ENCODE assay signal across 34 cellular contexts in the genomic region with DNA sequence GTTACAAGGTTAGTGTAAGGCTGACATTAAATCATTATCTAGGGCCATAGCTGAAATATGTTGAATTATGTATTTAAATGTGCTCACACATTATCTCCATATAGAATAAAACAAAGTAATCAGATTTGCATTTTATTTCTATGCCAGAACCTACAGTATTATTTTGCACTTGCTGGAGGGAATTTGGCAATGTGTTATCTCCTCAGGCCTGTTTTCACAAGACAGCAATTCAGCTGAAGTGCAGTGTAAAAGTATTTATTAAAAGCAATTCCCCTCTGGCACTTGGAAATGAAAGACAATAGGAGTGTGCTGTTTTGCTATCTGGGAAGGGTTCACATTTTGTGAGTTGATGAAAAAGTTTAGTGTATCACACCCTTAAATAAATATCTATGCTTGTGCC.
"Had no signal": no experiment of that assay in that cellular context is flagged by ENCODE, and none has a peak within 500 bp of the region (broad histone marks: within the 10 kb centered on the region; RNA-seq: fewer than 3 reads in every experiment).

No MANE protein-coding gene starts in this region.

- H3K27ac Mint-ChIP-seq: activated B cell treated with CpG ODN at 0.5 μM for 24 hours; activated CD4-positive, alpha-beta memory T cell treated with anti-CD3 and anti-CD28 coated beads for 36 hours; activated CD4-positive, alpha-beta T cell treated with anti-CD3 and anti-CD28 coated beads, Interleukin-2, amount 10 ng/mL, durations not matched to agents 24 days and 14 days; activated CD8-positive, alpha-beta T cell treated with anti-CD3 and anti-CD28 coated beads for 36 hours; activated naive CD4-positive, alpha-beta T cell treated with anti-CD3 and anti-CD28 coated beads for 36 hours; activated naive CD4-positive, alpha-beta T cell treated with anti-CD3 and anti-CD28 coated beads, Interleukin-2, amount 50 U/mL, for 72 hours; activated naive CD8-positive, alpha-beta T cell treated with anti-CD3 and anti-CD28 coated beads for 36 hours; activated T-cell treated with anti-CD3 and anti-CD28 coated beads, Interleukin-2, amount 50 U/mL, for 72 hours; activated T-helper 1 cell treated with anti-CD3 and anti-CD28 coated beads, Interleukin-12 subunit alpha, Interleukin-12 subunit beta, Interleukin-2, Interleukin-4 antibody, amounts not matched to agents 30 ng/mL and 10 ng/mL and 1 ng/mL, durations not matched to agents 14 hours and 24 hours and 36 hours; activated T-helper 17 cell treated with anti-CD3 and anti-CD28 coated beads, Interleukin-2, amount 50 U/mL, for 72 hours; T-helper 1 cell treated with Interleukin-12 subunit alpha and Interleukin-12 subunit beta and Interleukin-4 antibody, amounts not matched to agents 30 μg/mL and 1 μg/mL, for 36 hours; T-helper 2 cell treated with Interferon-gamma antibody and Interleukin-4, amounts not matched to agents 5 μg/mL and 100 μg/mL, for 36 hours had no signal

- ATAC-seq: activated CD8-positive, alpha-beta T cell treated with anti-CD3 and anti-CD28 coated beads for 36 hours; activated naive CD4-positive, alpha-beta T cell treated with anti-CD3 and anti-CD28 coated beads, Interleukin-2, amount 50 U/mL, for 72 hours; activated T-cell treated with anti-CD3 and anti-CD28 coated beads, Interleukin-2, amount 50 U/mL, for 4 hours; activated T-cell treated with anti-CD3 and anti-CD28 coated beads, Interleukin-2, amount 50 U/mL, for 72 hours; activated T-helper 17 cell treated with anti-CD3 and anti-CD28 coated beads, Interleukin-2, amount 50 U/mL, for 72 hours; body of pancreas had no signal

- H3K4me3 ChIP-seq: adrenal gland, body of pancreas, breast epithelium had no signal

- H3K4me3 Mint-ChIP-seq: activated B cell treated with CpG ODN at 0.5 μM for 24 hours; activated CD4-positive, alpha-beta memory T cell treated with anti-CD3 and anti-CD28 coated beads for 36 hours; activated CD4-positive, alpha-beta T cell treated with anti-CD3 and anti-CD28 coated beads, Interleukin-2, amount 10 ng/mL, durations not matched to agents 24 days and 14 days; activated CD8-positive, alpha-beta T cell treated with anti-CD3 and anti-CD28 coated beads for 36 hours; activated naive CD4-positive, alpha-beta T cell treated with anti-CD3 and anti-CD28 coated beads for 36 hours; activated naive CD8-positive, alpha-beta T cell treated with anti-CD3 and anti-CD28 coated beads for 36 hours; activated T-cell treated with anti-CD3 and anti-CD28 coated beads, Interleukin-2, amount 50 U/mL, for 4 hours; activated T-cell treated with anti-CD3 and anti-CD28 coated beads, Interleukin-2, amount 50 U/mL, for 72 hours; activated T-helper 1 cell treated with anti-CD3 and anti-CD28 coated beads, Interleukin-12 subunit alpha, Interleukin-12 subunit beta, Interleukin-2, Interleukin-4 antibody, amounts not matched to agents 30 ng/mL and 10 ng/mL and 1 ng/mL, durations not matched to agents 14 hours and 24 hours and 36 hours; activated T-helper 17 cell treated with anti-CD3 and anti-CD28 coated beads, Interleukin-2, amount 50 U/mL, for 72 hours; T-helper 1 cell treated with Interleukin-12 subunit alpha and Interleukin-12 subunit beta and Interleukin-4 antibody, amounts not matched to agents 30 μg/mL and 1 μg/mL, for 36 hours; T-helper 2 cell treated with Interferon-gamma antibody and Interleukin-4, amounts not matched to agents 5 μg/mL and 100 μg/mL, for 36 hours had no signal

- H3K9me3 ChIP-seq: adrenal gland, body of pancreas, breast epithelium had no signal

- H3K27me3 ChIP-seq: adrenal gland, body of pancreas, brain microvascular endothelial cell, breast epithelium had no signal

- H3K4me1 Mint-ChIP-seq: activated B cell treated with CpG ODN at 0.5 μM for 24 hours; activated CD4-positive, alpha-beta T cell treated with anti-CD3 and anti-CD28 coated beads, Interleukin-2, amount 10 ng/mL, durations not matched to agents 24 days and 14 days; activated naive CD8-positive, alpha-beta T cell treated with anti-CD3 and anti-CD28 coated beads for 36 hours; activated T-helper 17 cell treated with anti-CD3 and anti-CD28 coated beads, Interleukin-2, amount 50 U/mL, for 72 hours had no signal

- H3K27ac ChIP-seq: adrenal gland, body of pancreas, brain microvascular endothelial cell, breast epithelium, VCaP had no signal

- H3K36me3 Mint-ChIP-seq: activated CD4-positive, alpha-beta memory T cell treated with anti-CD3 and anti-CD28 coated beads for 36 hours; activated naive CD4-positive, alpha-beta T cell treated with anti-CD3 and anti-CD28 coated beads, Interleukin-2, amount 50 U/mL, for 72 hours; activated naive CD8-positive, alpha-beta T cell treated with anti-CD3 and anti-CD28 coated beads for 36 hours had no signal

- H3K36me3 ChIP-seq: adrenal gland, brain microvascular endothelial cell, breast epithelium had no signal

- H3K4me1 ChIP-seq: adrenal gland, body of pancreas, breast epithelium had no signal

- DNase-seq: activated B cell treated with CpG ODN at 0.5 μM for 24 hours; activated CD4-positive, alpha-beta memory T cell treated with anti-CD3 and anti-CD28 coated beads for 36 hours; activated CD4-positive, alpha-beta T cell treated with anti-CD3 and anti-CD28 coated beads for 4 hours; activated CD4-positive, alpha-beta T cell treated with anti-CD3 and anti-CD28 coated beads, Interleukin-2, amount 10 ng/mL, durations not matched to agents 24 days and 14 days; activated CD4-positive, alpha-beta T cell treated with anti-CD3 and anti-CD28 coated beads, Interleukin-2, amount 50 U/mL, for 1 hour; activated CD4-positive, alpha-beta T cell treated with anti-CD3 and anti-CD28 coated beads, Interleukin-2, amount 50 U/mL, for 4 hours; activated CD4-positive, CD25-positive, alpha-beta regulatory T cell treated with anti-CD3 and anti-CD28 coated beads, Interleukin-2, amount 50 U/mL, for 72 hours; activated CD8-positive, alpha-beta memory T cell treated with anti-CD3 and anti-CD28 coated beads, Interleukin-2, amount 50 U/mL, for 4 hours; activated CD8-positive, alpha-beta T cell treated with anti-CD3 and anti-CD28 coated beads for 36 hours; activated effector memory CD4-positive, alpha-beta T cell treated with anti-CD3 and anti-CD28 coated beads, Interleukin-2, amount 50 U/mL, for 16 hours; activated gamma-delta T cell treated with Interleukin-2 at 50 U/mL for 16 hours; activated naive CD4-positive, alpha-beta T cell; activated naive CD4-positive, alpha-beta T cell treated with anti-CD3 and anti-CD28 coated beads for 36 hours; activated naive CD4-positive, alpha-beta T cell treated with anti-CD3 and anti-CD28 coated beads, Interleukin-2, amount 50 U/mL, for 16 hours; activated naive CD8-positive, alpha-beta T cell treated with anti-CD3 and anti-CD28 coated beads for 36 hours; activated T-cell treated with anti-CD3 and anti-CD28 coated beads for 4 hours; activated T-cell treated with anti-CD3 and anti-CD28 coated beads, Interleukin-2, amount 50 U/mL, for 1 hour; activated T-cell treated with anti-CD3 and anti-CD28 coated beads, Interleukin-2, amount 50 U/mL, for 4 hours; activated T-cell treated with anti-CD3 and anti-CD28 coated beads, Interleukin-2, amount 50 U/mL, for 72 hours; adrenal gland; amniotic stem cell; aorta; body of pancreas; brain microvascular endothelial cell; central memory CD4-positive, alpha-beta T cell; T-helper 2 cell; T-helper 9 cell had no signal

- H3K27me3 Mint-ChIP-seq: activated B cell treated with CpG ODN at 0.5 μM for 24 hours; activated CD4-positive, alpha-beta memory T cell treated with anti-CD3 and anti-CD28 coated beads for 36 hours; activated CD4-positive, alpha-beta T cell treated with anti-CD3 and anti-CD28 coated beads, Interleukin-2, amount 10 ng/mL, durations not matched to agents 24 days and 14 days; activated CD8-positive, alpha-beta T cell treated with anti-CD3 and anti-CD28 coated beads for 36 hours; activated naive CD8-positive, alpha-beta T cell treated with anti-CD3 and anti-CD28 coated beads for 36 hours; activated T-helper 17 cell treated with anti-CD3 and anti-CD28 coated beads, Interleukin-2, amount 50 U/mL, for 72 hours had no signal

- H3K9me3 Mint-ChIP-seq: activated B cell treated with CpG ODN at 0.5 μM for 24 hours; activated CD4-positive, alpha-beta memory T cell treated with anti-CD3 and anti-CD28 coated beads for 36 hours; activated CD4-positive, alpha-beta T cell treated with anti-CD3 and anti-CD28 coated beads, Interleukin-2, amount 10 ng/mL, durations not matched to agents 24 days and 14 days; activated CD8-positive, alpha-beta T cell treated with anti-CD3 and anti-CD28 coated beads for 36 hours; activated naive CD4-positive, alpha-beta T cell treated with anti-CD3 and anti-CD28 coated beads for 36 hours; activated naive CD8-positive, alpha-beta T cell treated with anti-CD3 and anti-CD28 coated beads for 36 hours; activated T-cell treated with anti-CD3 and anti-CD28 coated beads, Interleukin-2, amount 50 U/mL, for 4 hours; T-helper 1 cell treated with Interleukin-12 subunit alpha and Interleukin-12 subunit beta and Interleukin-4 antibody, amounts not matched to agents 30 μg/mL and 1 μg/mL, for 36 hours; T-helper 2 cell treated with Interferon-gamma antibody and Interleukin-4, amounts not matched to agents 5 μg/mL and 100 μg/mL, for 36 hours had no signal
